11 cellular contexts compared by ENCODE assay signal in the genomic region with DNA sequence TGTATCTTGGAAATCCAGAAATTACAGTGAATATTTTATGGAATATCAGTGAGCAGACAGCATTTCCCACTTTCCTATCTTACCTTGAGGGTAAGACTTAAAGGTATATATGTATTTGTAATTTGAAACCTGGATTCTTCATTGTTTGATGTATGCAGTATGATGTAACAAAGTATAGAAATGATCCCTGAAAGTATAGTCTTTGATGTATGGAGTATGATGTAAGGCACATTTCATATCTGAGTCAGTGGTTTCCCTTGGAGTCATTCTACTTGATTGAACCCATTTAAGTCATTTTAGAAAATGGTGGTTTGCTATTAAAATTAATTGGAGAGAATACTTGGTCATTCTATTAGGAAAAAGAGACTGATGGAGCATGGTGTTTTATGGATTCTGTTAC. TPM values are rescaled to one million over a fixed set of nuclear protein-coding genes. Genes with fewer than 3 reads are reported as not detected.
A peak's percentile ranks its signal among the peaks of the same experiment; 100 is the strongest.
DNase-seq lines count a peak whose midpoint lies in the region; ATAC-seq and TF ChIP-seq lines count a peak whose summit lies in the region.
"Had no signal": no experiment of that assay in that cellular context is flagged by ENCODE, and none has a peak within 500 bp of the region (broad histone marks: within the 10 kb centered on the region; RNA-seq: fewer than 3 reads in every experiment).

No MANE protein-coding gene starts in this region.

- H3K4me2 ChIP-seq in OCI-LY3 (ENCODE audit: low read length): 0 out of 2 replicates have a peak overlapping the region, but pooled peaks have one; percentile 82

- peaks cover 54% of the 10 kb centered on the region for H3K4me1 ChIP-seq in OCI-LY3 (ENCODE audit: low read length)
- peaks cover 0 to 47% (median 23%) of the 10 kb centered on the region in 4 donors for H3K4me1 ChIP-seq in stomach

- H3K27me3 Mint-ChIP-seq in activated T-cell treated with anti-CD3 and anti-CD28 coated beads, Interleukin-2, amount 50 U/mL, for 4 hours (ENCODE audit: low read depth): no peaks in the 10 kb centered on the region
- no peaks in the 10 kb centered on the region for H3K27me3 Mint-ChIP-seq in brain

- H3K4me3 Mint-ChIP-seq in activated T-cell treated with anti-CD3 and anti-CD28 coated beads, Interleukin-2, amount 50 U/mL, for 4 hours: peak overlapping the region; percentile 17
- peak overlapping the region in 2 of 5 experiments; percentile 22 to 34 for H3K4me3 Mint-ChIP-seq in brain

- no peak for DNase-seq in activated T-cell treated with anti-CD3 and anti-CD28 coated beads, Interleukin-2, amount 50 U/mL, for 4 hours
- DNase-seq in activated T-cell treated with anti-CD3 and anti-CD28 coated beads for 4 hours (no peak), stomach (no peak), ACHN (no peak), dorsolateral prefrontal cortex (no peak)
- DNase-seq: foreskin fibroblast, posterior cingulate gyrus had no signal

- intact Hi-C loops in stomach (cut with DNase I; ENCODE audit: low total_unique reads): no loop called here
- intact Hi-C loops in dorsolateral prefrontal cortex (cut with DNase I): no loop called here

- no peak for ATAC-seq in activated T-cell treated with anti-CD3 and anti-CD28 coated beads, Interleukin-2, amount 50 U/mL, for 4 hours
- no peak for ATAC-seq in HG02571 (IDR thresholded peaks at IDR 0.05; ENCODE audit: unreplicated experiment)
- ATAC-seq: Panc1 had no signal

- no peak for TF ChIP-seq CTCF in OCI-LY3 (IDR thresholded peaks at IDR 0.05; ENCODE audit: low read depth, low read length)
- no peak for TF ChIP-seq CTCF in brain (conservative IDR thresholded peaks at IDR 0.05)
- TF ChIP-seq CTCF in stomach (IDR thresholded peaks at IDR 0.05): no peak
- TF ChIP-seq CTCF in dorsolateral prefrontal cortex (IDR thresholded peaks at IDR 0.05 in 54 of 56, conservative IDR thresholded peaks at IDR 0.05 in 2 of 56; ENCODE audit: low read depth in 1 of 56, partially characterized antibody in 56 of 56): no peak

- peaks cover 29% of the 10 kb centered on the region for H3K36me3 Mint-ChIP-seq in activated T-cell treated with anti-CD3 and anti-CD28 coated beads, Interleukin-2, amount 50 U/mL, for 4 hours (ENCODE audit: insufficient read depth)
- peaks cover 33% of the 10 kb centered on the region for H3K36me3 Mint-ChIP-seq in brain

- no peaks in the 10 kb centered on the region for H4K20me1 ChIP-seq in OCI-LY3 (ENCODE audit: insufficient read depth, low read length)

- no peak overlapping the region for H3K9ac ChIP-seq in OCI-LY3 (ENCODE audit: low read length)

- H3K36me3 ChIP-seq in OCI-LY3 (replicated peaks; ENCODE audit: low read depth, low read length) (peaks cover 26% of the 10 kb centered on the region), stomach (peaks cover 3 to 42% (median 37%) of the 10 kb centered on the region in 4 donors)

- H3K27me3 ChIP-seq in OCI-LY3 (ENCODE audit: low read depth, low read length) (no peaks in the 10 kb centered on the region), stomach (no peaks in the 10 kb centered on the region), dorsolateral prefrontal cortex (no peaks in the 10 kb centered on the region)

- H3K4me1 Mint-ChIP-seq in activated T-cell treated with anti-CD3 and anti-CD28 coated beads, Interleukin-2, amount 50 U/mL, for 4 hours (ENCODE audit: low read depth): peaks cover 83% of the 10 kb centered on the region
- peaks cover 47% of the 10 kb centered on the region for H3K4me1 Mint-ChIP-seq in brain

- in situ Hi-C loops in ACHN (cut with HindIII; ENCODE audit: low pct_ligation_motif_present, low pct_unique_long_range_greater_than_20kb, low sequenced_read_pairs): no loop called here

- no peaks in the 10 kb centered on the region; the same call in 1 of the 2 replicates for H3K79me2 ChIP-seq in OCI-LY3 (ENCODE audit: low read length)

- TF ChIP-seq EP300 in stomach (IDR thresholded peaks at IDR 0.05): no peak

- no peak overlapping the region for H2AFZ ChIP-seq in OCI-LY3 (ENCODE audit: low read depth, low read length)

- H3K9me3 ChIP-seq in OCI-LY3 (ENCODE audit: insufficient read depth, low read length) (no peaks in the 10 kb centered on the region), stomach (no peaks in the 10 kb centered on the region)

- H3K27ac Mint-ChIP-seq in brain: peak overlapping the region in 4 of 5 experiments; percentile 70 to 84 (median 77)

- TF ChIP-seq POLR2A in stomach (IDR thresholded peaks at IDR 0.05): no peak

- no peak overlapping the region for H3K4me3 ChIP-seq in OCI-LY3 (ENCODE audit: low read length)
- H3K4me3 ChIP-seq in stomach: no peak overlapping the region
- no peak overlapping the region for H3K4me3 ChIP-seq in dorsolateral prefrontal cortex

- H3K9me3 Mint-ChIP-seq in activated T-cell treated with anti-CD3 and anti-CD28 coated beads, Interleukin-2, amount 50 U/mL, for 4 hours: no peaks in the 10 kb centered on the region
- H3K9me3 Mint-ChIP-seq in brain: no peaks in the 10 kb centered on the region

- H3K27ac ChIP-seq in OCI-LY3 (ENCODE audit: low read length) (peak overlapping the region; percentile 81), stomach (peak overlapping the region in 3 of 5 donors; percentile 57 to 81 (median 80)), dorsolateral prefrontal cortex (peak overlapping the region in 14 of 59 donors; percentile 5 to 79 (median 46))

RNA-seq across cellular contexts. Expression of a gene that starts 10.1 kb away (rescaled TPM):
- 10 to 100 TPM; 62.7 to 74.6 (median 72.8) TPM for total RNA-seq in activated T-cell treated with anti-CD3 and anti-CD28 coated beads, Interleukin-2, amount 50 U/mL, for 4 hours
- polyA plus RNA-seq in brain (ENCODE audit: insufficient read depth, low read depth, low replicate concordance) (142 TPM), stomach (10 to 100 TPM; 46.3 to 61.7 (median 47.7) TPM)
- total RNA-seq in stomach (10 to 100 TPM in 4 of 5 donors, 1 to 10 TPM in 1; 1.2 to 73.2 (median 30.7) TPM), dorsolateral prefrontal cortex (100 to 1,000 TPM in 98 of 120 experiments, 10 to 100 TPM in 22; 77.7 to 163 (median 118) TPM)

RNA-seq across cellular contexts. Expression of a gene that starts 33.0 kb away (rescaled TPM):
- total RNA-seq in activated T-cell treated with anti-CD3 and anti-CD28 coated beads, Interleukin-2, amount 50 U/mL, for 4 hours: 1 to 10 TPM; 5.9 to 7.7 (median 6.0) TPM
- polyA plus RNA-seq in brain (ENCODE audit: insufficient read depth, low read depth, low replicate concordance) (1.5 TPM), stomach (under 1 TPM in 2 of 3 donors, not detected in 1; 0.37 to 0.80 TPM)
- total RNA-seq in stomach (under 1 TPM in 1 of 5 donors, not detected in 4; 0.92 TPM), dorsolateral prefrontal cortex (10 to 100 TPM in 5 of 120 experiments, 1 to 10 TPM in 115; 1.2 to 16.0 (median 5.8) TPM)

RNA-seq across cellular contexts. Expression of a gene that starts 33.4 kb away (rescaled TPM):
- 1 to 10 TPM; 3.2 to 4.6 (median 4.5) TPM for total RNA-seq in activated T-cell treated with anti-CD3 and anti-CD28 coated beads, Interleukin-2, amount 50 U/mL, for 4 hours
- 5.5 TPM for polyA plus RNA-seq in brain (ENCODE audit: insufficient read depth, low read depth, low replicate concordance)
- 10 to 100 TPM in 2 of 5 donors, 1 to 10 TPM in 2, under 1 TPM in 1; 0.45 to 74.7 (median 7.5) TPM for total RNA-seq in stomach
- polyA plus RNA-seq in stomach: 1 to 10 TPM in 2 of 3 donors, under 1 TPM in 1; 0.56 to 1.7 (median 1.1) TPM
- total RNA-seq in dorsolateral prefrontal cortex: 10 to 100 TPM in 116 of 120 experiments, 1 to 10 TPM in 4; 8.1 to 27.0 (median 16.6) TPM
